8 cellular contexts compared by ENCODE assay signal in the genomic region with DNA sequence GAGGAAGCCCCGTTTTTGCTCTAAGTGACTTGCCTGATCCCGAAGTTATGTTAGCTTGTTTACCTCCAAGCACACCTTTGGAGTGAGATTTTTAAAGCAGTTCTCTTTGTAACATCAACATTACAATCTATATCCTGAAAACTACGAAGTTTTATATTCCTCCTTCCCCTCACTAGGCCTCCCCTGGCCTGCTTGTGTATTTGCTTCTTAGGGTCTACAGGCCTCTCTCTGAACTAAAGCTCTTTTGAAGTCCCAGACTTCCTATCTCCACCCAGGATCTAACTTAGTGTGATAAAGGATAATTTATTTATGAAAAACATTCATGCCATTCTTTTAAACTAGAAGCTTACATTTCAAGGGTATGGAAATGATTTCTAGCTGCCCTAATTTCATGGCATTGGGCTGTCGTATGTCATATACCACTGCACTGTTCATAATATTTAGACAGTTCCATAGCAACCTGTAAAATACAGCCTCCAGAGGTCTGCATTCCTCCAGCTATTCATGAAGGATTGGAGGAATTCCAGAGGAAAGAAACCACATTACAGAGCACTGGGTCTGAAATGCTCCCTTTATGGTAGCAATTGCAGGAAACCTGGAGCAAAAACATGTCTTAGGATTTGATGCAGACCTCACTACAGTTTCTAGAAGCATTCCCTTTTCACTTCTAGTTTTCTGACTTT. TPM values are rescaled to one million over a fixed set of nuclear protein-coding genes. Genes with fewer than 3 reads are reported as not detected.
DNase-seq lines count a peak whose midpoint lies in the region; ATAC-seq and TF ChIP-seq lines count a peak whose summit lies in the region.

No MANE protein-coding gene starts in this region.

- H3K4me3 ChIP-seq in AG04449 (ENCODE audit: low read depth, low read length) (no peak overlapping the region), skeletal muscle cell (ENCODE audit: low read depth, low read length) (no peak overlapping the region)

- no peaks in the 10 kb centered on the region for H3K36me3 Mint-ChIP-seq in HFFc6 (ENCODE audit: low read depth)
- H3K36me3 Mint-ChIP-seq in activated CD8-positive, alpha-beta T cell treated with anti-CD3 and anti-CD28 coated beads, Interleukin-2, amount 10 ng/mL, durations not matched to agents 7 days and 5 days (ENCODE audit: low read depth): peaks cover 9% of the 10 kb centered on the region

- CTCF ChIA-PET in AG04449 (lab: Yijun Ruan, JAX): interaction anchor here (0.7 to 1.9 kb wide), 6 partner anchors 11 to 62 kb away, joined by 3 to 5 read pairs (median 3); no protein-coding TSS in a partner anchor
- CTCF ChIA-PET in activated CD8-positive, alpha-beta T cell treated with anti-CD3 and anti-CD28 coated beads, Interleukin-2, amount 10 ng/mL, durations not matched to agents 7 days and 5 days (lab: Charles Lee): interaction anchor here (0.7 to 5.8 kb wide), 11 partner anchors 10 to 69 kb away, joined by 3 to 51 read pairs (median 4); no protein-coding TSS in a partner anchor

- no peak for TF ChIP-seq CTCF in AG04449 (IDR thresholded peaks at IDR 0.05; ENCODE audit: insufficient read depth, low read length, missing control alignments)
- TF ChIP-seq CTCF in HFFc6 (IDR thresholded peaks at IDR 0.05): no peak

- H3K4me1 Mint-ChIP-seq in HFFc6 (ENCODE audit: low read depth): peaks cover 43% of the 10 kb centered on the region
- H3K4me1 Mint-ChIP-seq in activated CD8-positive, alpha-beta T cell treated with anti-CD3 and anti-CD28 coated beads, Interleukin-2, amount 10 ng/mL, durations not matched to agents 7 days and 5 days (ENCODE audit: low read depth): peaks cover 30% of the 10 kb centered on the region

- intact Hi-C loops in left cardiac atrium (cut with DNase I): no loop called here

- peak; percentile 38 for ATAC-seq in activated CD8-positive, alpha-beta T cell treated with anti-CD3 and anti-CD28 coated beads, Interleukin-2, amount 10 ng/mL, durations not matched to agents 7 days and 5 days
- ATAC-seq in left cardiac atrium: peak; percentile 57 to 97
- no peak for ATAC-seq in HG03097 (IDR thresholded peaks at IDR 0.05; ENCODE audit: low FRiP score, unreplicated experiment)
- no peak for ATAC-seq in HG02623 (IDR thresholded peaks at IDR 0.05; ENCODE audit: unreplicated experiment)

- peak overlapping the region; percentile 37 for H3K4me3 Mint-ChIP-seq in HFFc6
- H3K4me3 Mint-ChIP-seq in activated CD8-positive, alpha-beta T cell treated with anti-CD3 and anti-CD28 coated beads, Interleukin-2, amount 10 ng/mL, durations not matched to agents 7 days and 5 days: peak overlapping the region; percentile 6

- DNase-seq in AG04449 (ENCODE audit: low read depth, low spot score) (peak; percentile 95), HFFc6 (peak; percentile 98), left cardiac atrium (no peak), skeletal muscle cell (ENCODE audit: low read depth) (peak; percentile 91), NCI-H1092 treated with DMSO at 0.1 percent for 48 hours (lab: John Stamatoyannopoulos, UW) (no peak)
- DNase-seq in activated CD8-positive, alpha-beta T cell treated with anti-CD3 and anti-CD28 coated beads, Interleukin-2, amount 10 ng/mL, durations not matched to agents 7 days and 5 days: no peak

- peaks cover 3% of the 10 kb centered on the region for H3K27me3 Mint-ChIP-seq in HFFc6 (ENCODE audit: insufficient read depth)
- no peaks in the 10 kb centered on the region for H3K27me3 Mint-ChIP-seq in activated CD8-positive, alpha-beta T cell treated with anti-CD3 and anti-CD28 coated beads, Interleukin-2, amount 10 ng/mL, durations not matched to agents 7 days and 5 days (ENCODE audit: low read depth)

- H3K9me3 Mint-ChIP-seq in HFFc6: no peaks in the 10 kb centered on the region; the same call in 1 of the 2 replicates
- no peaks in the 10 kb centered on the region for H3K9me3 Mint-ChIP-seq in activated CD8-positive, alpha-beta T cell treated with anti-CD3 and anti-CD28 coated beads, Interleukin-2, amount 10 ng/mL, durations not matched to agents 7 days and 5 days (ENCODE audit: insufficient read depth)

- H3K27ac Mint-ChIP-seq in HFFc6: peak overlapping the region; percentile 99
- peak overlapping the region; percentile 90 for H3K27ac Mint-ChIP-seq in activated CD8-positive, alpha-beta T cell treated with anti-CD3 and anti-CD28 coated beads, Interleukin-2, amount 10 ng/mL, durations not matched to agents 7 days and 5 days

- POLR2A ChIA-PET in AG04449 (lab: Yijun Ruan, JAX): interaction anchor here (0.8 to 1.3 kb wide), 3 partner anchors 10 to 34 kb away, joined by 3 to 7 read pairs (median 3); no protein-coding TSS in a partner anchor
- POLR2A ChIA-PET in activated CD8-positive, alpha-beta T cell treated with anti-CD3 and anti-CD28 coated beads, Interleukin-2, amount 10 ng/mL, durations not matched to agents 7 days and 5 days (lab: Charles Lee): interaction anchor here (1.1 to 1.9 kb wide), 3 partner anchors 11 to 31 kb away, joined by 3 to 19 read pairs (median 4); no protein-coding TSS in a partner anchor

RNA-seq across cellular contexts. Expression of gene RGS1, which starts 36.0 kb away (rescaled TPM):
- not detected for total RNA-seq in HFFc6 (2021; fragmentation: NEBNext Ultra II Directional; extraction: Animal tissue kit (Norgen Biotek cat#: 25700))
- 10 to 100 TPM; 13.8 to 15.7 TPM for total RNA-seq in activated CD8-positive, alpha-beta T cell treated with anti-CD3 and anti-CD28 coated beads, Interleukin-2, amount 10 ng/mL, durations not matched to agents 7 days and 5 days
- 1 to 10 TPM; 1.8 to 3.5 TPM for total RNA-seq in left cardiac atrium

Comparison
In these comparisons a context has a peak if more than half of its experiments do, and no peak if none do; other contexts are left out.
1. DNase-seq: peak in AG04449 (single experiment), HFFc6 (single experiment) and skeletal muscle cell (single experiment); none in activated CD8-positive, alpha-beta T cell treated with anti-CD3 and anti-CD28 coated beads, Interleukin-2, amount 10 ng/mL, durations not matched to agents 7 days and 5 days (single experiment), left cardiac atrium (single experiment) and NCI-H1092 treated with DMSO at 0.1 percent for 48 hours (single experiment).
2. ATAC-seq: peak in activated CD8-positive, alpha-beta T cell treated with anti-CD3 and anti-CD28 coated beads, Interleukin-2, amount 10 ng/mL, durations not matched to agents 7 days and 5 days (single experiment) and left cardiac atrium (2 of 2); none in HG03097 (single experiment) and HG02623 (single experiment).